Comparison of ENCODE assay signal across 15 cellular contexts in genomic region chr2:43116988-43117387, GRCh38.
A peak's percentile ranks its signal among the peaks of the same experiment; 100 is the strongest.
DNase-seq lines count a peak whose midpoint lies in the region; ATAC-seq and TF ChIP-seq lines count a peak whose summit lies in the region.
"Had no signal": no experiment of that assay in that cellular context is flagged by ENCODE, and none has a peak within 500 bp of the region (broad histone marks: within the 10 kb centered on the region; RNA-seq: fewer than 3 reads in every experiment).

No MANE protein-coding gene starts in this region.

- 95% methylated on average over 3 of the region's 3 CpGs for WGBS in heart right ventricle, 2 donors
- WGBS in sigmoid colon, 2 donors, result 97% methylated on average over 3 of the region's 3 CpGs

- H3K4me3 ChIP-seq in heart right ventricle, result no peak overlapping the region
- no peak overlapping the region for H3K4me3 ChIP-seq in RWPE2 (ENCODE audit: severe bottlenecking)
- H3K4me3 ChIP-seq in sigmoid colon, result no peak overlapping the region
- H3K4me3 ChIP-seq: BLaER1, GM23338 had no signal

- H3K36me3 ChIP-seq in heart right ventricle (no peaks in the 10 kb centered on the region), RWPE2 (ENCODE audit: low read depth) (no peaks in the 10 kb centered on the region), sigmoid colon (no peaks in the 10 kb centered on the region)
- H3K36me3 ChIP-seq: BLaER1 had no signal

- no peak for TF ChIP-seq POLR2A in sigmoid colon (IDR thresholded peaks at IDR 0.05)

- H3K4me1 ChIP-seq in heart right ventricle (peaks cover 4 to 36% (median 23%) of the 10 kb centered on the region in 9 donors), RWPE2 (ENCODE audit: insufficient read depth, poor library complexity, severe bottlenecking) (peaks cover 3% of the 10 kb centered on the region), foreskin keratinocyte (peaks cover 31% of the 10 kb centered on the region), sigmoid colon (peaks cover 0 to 6% (median 0%) of the 10 kb centered on the region in 4 donors)

- H3K9me3 ChIP-seq in heart right ventricle (peaks cover 0 to 26% (median 0%) of the 10 kb centered on the region in 11 donors), RWPE2 (ENCODE audit: severe bottlenecking) (peaks cover 10% of the 10 kb centered on the region), sigmoid colon (peaks cover 0 to 10% (median 0%) of the 10 kb centered on the region in 4 donors)

- intact Hi-C loops in cardiac septum (cut with DNase I) (no loop called here), heart right ventricle (cut with DNase I) (loop anchor here in 2 of 10 donors (5.0 to 10.0 kb wide), 2 partner anchors 90 to 92 kb away; no protein-coding TSS in a partner anchor), sigmoid colon (cut with DNase I) (no loop called here)

- peak; percentile 1 for DNase-seq in cardiac septum (ENCODE audit: low spot score)
- no peak for DNase-seq in heart right ventricle
- no peak for DNase-seq in RWPE2 (ENCODE audit: low spot score)
- no peak for DNase-seq in foreskin keratinocyte
- peak; percentile 53 for DNase-seq in sigmoid colon
- no peak for DNase-seq in NCI-H187 treated with DMSO at 0.1 percent for 48 hours (lab: John Stamatoyannopoulos, UW)
- DNase-seq in cerebellum (ENCODE audit: low spot score), result no peak
- DNase-seq in KBM-7, result no peak
- DNase-seq: 8988T; Calu3; CD4-positive, alpha-beta memory T cell; DMS79 treated with DMSO at 0.1 percent for 48 hours; HCEC 1CT had no signal

- in situ Hi-C loops in KBM-7 (cut with MboI; ENCODE audit: low pct_unique_long_range_greater_than_20kb, low sequenced_read_pairs), result loop anchor here (25.0 kb wide), 1 partner anchor 370 kb away; no protein-coding TSS in a partner anchor

- TF ChIP-seq CTCF in heart right ventricle (IDR thresholded peaks at IDR 0.05) (no peak), RWPE2 (IDR thresholded peaks at IDR 0.05; ENCODE audit: poor library complexity, severe bottlenecking) (no peak), foreskin keratinocyte (conservative IDR thresholded peaks at IDR 0.05) (no peak), sigmoid colon (IDR thresholded peaks at IDR 0.05) (no peak)

- H3K27me3 ChIP-seq in heart right ventricle, result no peaks in the 10 kb centered on the region
- no peaks in the 10 kb centered on the region for H3K27me3 ChIP-seq in RWPE2 (ENCODE audit: insufficient read depth, poor library complexity, severe bottlenecking)
- H3K27me3 ChIP-seq in foreskin keratinocyte, result no peaks in the 10 kb centered on the region
- H3K27me3 ChIP-seq in sigmoid colon, result no peaks in the 10 kb centered on the region
- H3K27me3 ChIP-seq: BLaER1 had no signal

- ATAC-seq in heart right ventricle (no peak), RWPE2 (ENCODE audit: low read depth) (no peak), foreskin keratinocyte (no peak)
- ATAC-seq: GM23338 had no signal

- TF ChIP-seq EP300 in sigmoid colon (IDR thresholded peaks at IDR 0.05), result no peak

- peak overlapping the region in 5 of 10 donors; percentile 8 to 54 (median 47) for H3K27ac ChIP-seq in heart right ventricle
- peak overlapping the region; percentile 17 for H3K27ac ChIP-seq in RWPE2 (ENCODE audit: poor library complexity, severe bottlenecking)
- H3K27ac ChIP-seq in foreskin keratinocyte, result peak overlapping the region; percentile 43
- H3K27ac ChIP-seq in sigmoid colon, result no peak overlapping the region
- H3K27ac ChIP-seq: BLaER1 had no signal

Comparison
In these comparisons a context has a peak if more than half of its experiments do, and no peak if none do; other contexts are left out.
1. DNase-seq: peak in cardiac septum (single experiment) and sigmoid colon (single experiment); none in heart right ventricle (0 of 2), RWPE2 (single experiment), foreskin keratinocyte (0 of 2), NCI-H187 treated with DMSO at 0.1 percent for 48 hours (single experiment), cerebellum (single experiment) and KBM-7 (single experiment).
2. H3K27ac ChIP-seq: peak in RWPE2 (single experiment) and foreskin keratinocyte (single experiment); none in sigmoid colon (0 of 4).